In the genomic region with DNA sequence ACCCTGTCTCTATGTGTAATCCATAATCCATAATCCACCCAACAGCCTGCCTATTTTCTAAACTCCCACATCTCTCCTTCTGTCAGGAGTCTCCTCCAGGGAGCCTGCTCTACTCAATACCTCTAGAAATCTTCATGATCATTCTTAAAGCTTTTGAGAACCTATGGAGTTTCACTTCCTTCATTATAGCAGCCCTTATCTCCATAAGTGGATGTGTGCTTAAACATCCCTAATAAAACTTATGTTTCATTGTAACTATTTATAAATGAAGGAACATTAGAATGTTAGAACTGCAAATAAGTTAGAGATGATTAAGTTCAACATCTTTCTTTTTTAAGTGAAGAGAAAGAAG, we compare ENCODE assay signal across 11 cellular contexts. TPM values are rescaled to one million over a fixed set of nuclear protein-coding genes. Genes with fewer than 3 reads are reported as not detected.
DNase-seq lines count a peak whose midpoint lies in the region; ATAC-seq, FAIRE-seq and TF ChIP-seq lines count a peak whose summit lies in the region.
"Had no signal": no experiment of that assay in that cellular context is flagged by ENCODE, and none has a peak within 500 bp of the region (broad histone marks: within the 10 kb centered on the region; RNA-seq: fewer than 3 reads in every experiment).

No MANE protein-coding gene starts in this region.

- peaks cover 4% of the 10 kb centered on the region for H3K27me3 ChIP-seq in HL-60 (ENCODE audit: insufficient read depth, poor library complexity, severe bottlenecking)
- peaks cover 0 to 2% of the 10 kb centered on the region in 2 experiments; a peak in 1 of 4 replicates for H3K27me3 ChIP-seq in GM12878 (replicated peaks in 1 of 2; ENCODE audit: control insufficient read depth in 2 of 2, insufficient read depth in 2 of 2, low read length in 1 of 2)
- no peaks in the 10 kb centered on the region for H3K27me3 ChIP-seq in stomach

- H3K9ac ChIP-seq in GM12878 (ENCODE audit: control insufficient read depth, insufficient read depth, low read length), result no peak overlapping the region
- no peak overlapping the region for H3K9ac ChIP-seq in kidney (ENCODE audit: low read length in 2 of 2)

- POLR2A ChIA-PET in GM12878 (lab: Charles Lee), result no interaction called here

- BruUV-seq in GM12878 (replicated peaks; lab: Mats Ljungman, UMichigan), result no TSS peak

- TF ChIP-seq POLR2A in GM12878 (IDR thresholded peaks at IDR 0.05; ENCODE audit: low read depth, low read length) (no peak), stomach (IDR thresholded peaks at IDR 0.05) (no peak)

- DNase-seq in HL-60 (ENCODE audit: low read depth in 1 of 2, low spot score in 1 of 2) (no peak), GM12878 (ENCODE audit: low read depth, low spot score) (no peak), stomach (no peak), cerebellar nuclear complex (lab: John Stamatoyannopoulos, UW) (no peak), kidney (no peak), posterior vena cava (ENCODE audit: low spot score) (no peak)
- DNase-seq: activated CD4-positive, CD25-positive, alpha-beta regulatory T cell; activated naive CD4-positive, alpha-beta T cell treated with anti-CD3 and anti-CD28 coated beads, Interleukin-2, amount 50 U/mL, for 16 hours had no signal

- no peak for TF ChIP-seq EP300 in GM12878 (IDR thresholded peaks at IDR 0.05; ENCODE audit: borderline replicate concordance in 1 of 2, control insufficient read depth in 1 of 2, low read depth in 2 of 2, low read length in 2 of 2)
- no peak for TF ChIP-seq EP300 in stomach (IDR thresholded peaks at IDR 0.05)

- H3K36me3 ChIP-seq in GM12878 (ENCODE audit: control insufficient read depth in 2 of 2, insufficient read depth in 2 of 2, low read length in 1 of 2), result no peaks in the 10 kb centered on the region
- H3K36me3 ChIP-seq in stomach, result no peaks in the 10 kb centered on the region
- H3K36me3 ChIP-seq in kidney (ENCODE audit: control insufficient read depth in 1 of 2, insufficient read depth in 2 of 2, low read length in 2 of 2), result no peaks in the 10 kb centered on the region

- CTCF ChIA-PET in GM12878 (lab: Yijun Ruan, JAX), result interaction anchor here (5.1 kb wide), 1 partner anchor 9 kb away, joined by 30 read pairs; a partner anchor contains a TSS

- H3K27ac ChIP-seq in HL-60 (replicated peaks) (peak overlapping the region; percentile 21; the same call in 1 of the 2 replicates), GM12878 (ENCODE audit: control insufficient read depth, insufficient read depth) (no peak overlapping the region), stomach (peak overlapping the region in 4 of 5 donors; percentile 13 to 82 (median 59)), kidney (ENCODE audit: low read depth in 2 of 2, low read length in 2 of 2) (no peak overlapping the region)

- TF ChIP-seq CTCF in HL-60 (IDR thresholded peaks at IDR 0.05; ENCODE audit: insufficient read depth, low read length), result no peak
- TF ChIP-seq CTCF in GM12878 (IDR thresholded peaks at IDR 0.05 in 2 of 3, conservative IDR thresholded peaks at IDR 0.05 in 1 of 3; ENCODE audit: control insufficient read depth in 2 of 3, extremely low read depth in 1 of 3, insufficient read depth in 1 of 3, low read depth in 3 of 3, low read length in 3 of 3), result no peak
- no peak for TF ChIP-seq CTCF in stomach (IDR thresholded peaks at IDR 0.05)
- no peak for TF ChIP-seq CTCF in kidney (IDR thresholded peaks at IDR 0.05; ENCODE audit: borderline replicate concordance, extremely low read depth, insufficient read depth)

- H3K79me2 ChIP-seq in GM12878 (ENCODE audit: control insufficient read depth, insufficient read depth, low read length), result no peaks in the 10 kb centered on the region

- H4K20me1 ChIP-seq in GM12878 (ENCODE audit: control insufficient read depth, insufficient read depth), result no peaks in the 10 kb centered on the region

- H3K4me3 ChIP-seq in HL-60 (replicated peaks; ENCODE audit: insufficient read depth, low read length) (no peak overlapping the region), GM12878 (no peak overlapping the region), stomach (no peak overlapping the region), kidney (ENCODE audit: low read length in 2 of 2) (no peak overlapping the region)

- no peak overlapping the region for H3K4me2 ChIP-seq in GM12878 (ENCODE audit: control insufficient read depth, insufficient read depth)

- no peak for TF ChIP-seq RAD21 in GM12878 (IDR thresholded peaks at IDR 0.05; ENCODE audit: insufficient read depth, low read depth, low read length)

- H3K9me3 ChIP-seq in GM12878 (replicated peaks; ENCODE audit: control insufficient read depth, insufficient read depth, low read length) (no peaks in the 10 kb centered on the region), stomach (no peaks in the 10 kb centered on the region), kidney (ENCODE audit: control insufficient read depth in 1 of 2, low read length in 2 of 2) (no peaks in the 10 kb centered on the region)

- H3K4me1 ChIP-seq in GM12878 (ENCODE audit: control insufficient read depth, insufficient read depth, low read length) (no peaks in the 10 kb centered on the region), stomach (peaks cover 4 to 58% (median 28%) of the 10 kb centered on the region in 4 donors), kidney (ENCODE audit: control insufficient read depth in 1 of 2, insufficient read depth in 1 of 2, low read depth in 1 of 2, low read length in 2 of 2) (peaks cover 0 to 4% of the 10 kb centered on the region in 2 donors)

- peak; percentile 36 for ATAC-seq in GM18868 (IDR thresholded peaks at IDR 0.05; ENCODE audit: unreplicated experiment)
- peak; percentile 61 for ATAC-seq in GM12878

- no peak overlapping the region for H2AFZ ChIP-seq in GM12878 (ENCODE audit: control insufficient read depth, low read depth, low read length)

- FAIRE-seq in GM12878 (lab: Jason Lieb, UNC) (no peak), kidney (lab: Jason Lieb, UNC) (no peak)
- FAIRE-seq: bronchial epithelial cell had no signal

- SMC1A ChIA-PET in GM12878 (lab: Charles Lee; ENCODE audit: uncharacterized antibody, unreplicated experiment), result interaction anchor here (0.9 to 1.8 kb wide), 3 partner anchors 9 to 14 kb away, joined by 3 to 4 read pairs (median 3); a partner anchor contains a TSS

- intact Hi-C loops in GM12878 (cut with micrococcal nuclease; ENCODE audit: unreplicated experiment) (no loop called here), stomach (cut with DNase I; ENCODE audit: low total_unique reads) (no loop called here), kidney (cut with DNase I) (no loop called here), posterior vena cava (cut with DNase I) (no loop called here)

- in situ Hi-C loops in GM12878 (cut with MboI), result loop anchor here (5.0 kb wide), 1 partner anchor 75 kb away; no protein-coding TSS in a partner anchor

- RAD21 ChIA-PET in GM12878 (lab: Charles Lee; ENCODE audit: unreplicated experiment), result no interaction called here

TF ChIP-seq in GM12878, 131 proteins besides CTCF, POLR2A, EP300 and RAD21 (continues in another document):
- no peak for TF ChIP-seq EED (IDR thresholded peaks at IDR 0.05; ENCODE audit: low read depth)
- TF ChIP-seq GATAD2B (conservative IDR thresholded peaks at IDR 0.05; ENCODE audit: low read depth), result no peak
- TF ChIP-seq ZNF384 (IDR thresholded peaks at IDR 0.05; ENCODE audit: borderline replicate concordance, low read depth, low read length), result no peak

RNA-seq across cellular contexts. Expression of a gene that starts 8.4 kb away (rescaled TPM):
- 0.20 and 0.38 TPM in 2 replicates for total RNA-seq in GM12878 (2013; cell fraction: nucleolus; rRNA removed)
- total RNA-seq in GM12878 (2014; rRNA removed) (0.05 and 0.11 TPM in 2 replicates), GM12878 (2014; rRNA removed; fragmentation: Illumina TruSeq; extraction: Trizol) (not detected in 2 replicates), GM12878 (2021) (0.21 and 0.77 TPM in 2 replicates), stomach (10 to 100 TPM in 4 of 5 donors, 1 to 10 TPM in 1; 8.4 to 58.7 (median 44.9) TPM), kidney (16.9 TPM), posterior vena cava (100 to 1,000 TPM in 1 of 2 donors, 10 to 100 TPM in 1; 99.6 to 120 TPM)
- polyA plus RNA-seq in GM12878 (2011; ENCODE audit: low read depth), result not detected
- polyA plus RNA-seq in GM12878 (2011; rRNA removed) (0.04 and 0.10 TPM in 2 replicates), GM12878 (2014; fragmentation: Illumina TruSeq; extraction: Trizol) (0.01 TPM in 1 of 2 replicates, not detected in the other), GM12878 (2014; fragmentation: Nextera tagmentation; extraction: Ambion mirVana) (under 1 TPM; 0.02 to 0.05 TPM), GM12878 (2014; rRNA removed) (0.40 TPM in 1 of 2 replicates, not detected in the other), GM12878 (2016; fragmentation: Nextera tagmentation; extraction: Ambion mirVana) (under 1 TPM; 0.05 to 0.19 TPM), stomach (1 to 10 TPM; 3.0 to 3.7 (median 3.2) TPM), kidney (ENCODE audit: insufficient read depth, low read depth, low replicate concordance) (2.9 TPM)
- polyA plus RNA-seq in GM12878 (2011; cell fraction: cytosol; rRNA removed), result 0.12 TPM in 1 of 2 replicates, not detected in the other
- polyA plus RNA-seq in GM12878 (2011; cell fraction: nucleus; rRNA removed), result 0.03 and 0.06 TPM in 2 replicates
- polyA plus RNA-seq in GM12878 (2012), result 0.06 TPM in 1 of 2 replicates, not detected in the other
- 0.15 and 0.31 TPM in 2 replicates for polyA minus RNA-seq in GM12878 (2011; rRNA and poly(A)+ RNA removed)
- polyA minus RNA-seq in GM12878 (2011; cell fraction: cytosol; rRNA and poly(A)+ RNA removed), result not detected in 2 replicates
- 0.29 and 0.36 TPM in 2 replicates for polyA minus RNA-seq in GM12878 (2011; cell fraction: nucleus; rRNA and poly(A)+ RNA removed)
- total RNA-seq: HT-29 had no signal

RNA-seq across cellular contexts. Expression of a gene that starts 46.4 kb away (rescaled TPM):
- total RNA-seq in GM12878 (2013; cell fraction: nucleolus; rRNA removed), result 47.7 and 58.3 TPM in 2 replicates
- 12.9 and 13.2 TPM in 2 replicates for total RNA-seq in GM12878 (2014; rRNA removed)
- 18.4 and 21.1 TPM in 2 replicates for total RNA-seq in GM12878 (2014; rRNA removed; fragmentation: Illumina TruSeq; extraction: Trizol)
- 15.2 and 15.5 TPM in 2 replicates for total RNA-seq in GM12878 (2021)
- 10.7 TPM for polyA plus RNA-seq in GM12878 (2011; ENCODE audit: low read depth)
- 40.3 and 57.9 TPM in 2 replicates for polyA plus RNA-seq in GM12878 (2011; rRNA removed)
- polyA plus RNA-seq in GM12878 (2011; cell fraction: cytosol; rRNA removed), result 12.5 and 13.1 TPM in 2 replicates
- polyA plus RNA-seq in GM12878 (2011; cell fraction: nucleus; rRNA removed), result 23.3 and 27.5 TPM in 2 replicates
- polyA plus RNA-seq in GM12878 (2012), result 15.1 and 15.7 TPM in 2 replicates
- 24.7 and 28.0 TPM in 2 replicates for polyA plus RNA-seq in GM12878 (2014; fragmentation: Illumina TruSeq; extraction: Trizol)
- 10 to 100 TPM; 44.3 to 60.8 TPM for polyA plus RNA-seq in GM12878 (2014; fragmentation: Nextera tagmentation; extraction: Ambion mirVana)
- 9.8 and 12.1 TPM in 2 replicates for polyA plus RNA-seq in GM12878 (2014; rRNA removed)
- 10 to 100 TPM; 33.0 to 41.1 TPM for polyA plus RNA-seq in GM12878 (2016; fragmentation: Nextera tagmentation; extraction: Ambion mirVana)
- 29.3 and 49.2 TPM in 2 replicates for polyA minus RNA-seq in GM12878 (2011; rRNA and poly(A)+ RNA removed)
- 6.7 and 13.0 TPM in 2 replicates for polyA minus RNA-seq in GM12878 (2011; cell fraction: cytosol; rRNA and poly(A)+ RNA removed)
- polyA minus RNA-seq in GM12878 (2011; cell fraction: nucleus; rRNA and poly(A)+ RNA removed), result 26.7 and 28.2 TPM in 2 replicates
- 10 to 100 TPM in 4 of 5 donors, 1 to 10 TPM in 1; 8.4 to 37.1 (median 26.3) TPM for total RNA-seq in stomach
- polyA plus RNA-seq in stomach, result 10 to 100 TPM in 2 of 3 donors, 1 to 10 TPM in 1; 6.3 to 17.1 (median 10.0) TPM
- 20.8 TPM for total RNA-seq in kidney
- polyA plus RNA-seq in kidney (ENCODE audit: insufficient read depth, low read depth, low replicate concordance), result 5.2 TPM
- 10 to 100 TPM; 13.8 to 17.2 TPM for total RNA-seq in posterior vena cava

Comparison
In these comparisons a context has a peak if more than half of its experiments do, and no peak if none do; other contexts are left out.
1. H3K27ac ChIP-seq: peak in HL-60 (single experiment) and stomach (4 of 5); none in GM12878 (single experiment) and kidney (0 of 2).
2. RNA of a gene that starts 8.4 kb away (total RNA-seq): 99.6 to 120 TPM in posterior vena cava, 8.4 to 58.7 TPM in stomach and 16.9 TPM in kidney (single experiment); 0.05 to 0.77 TPM in GM12878; every median in the first group is over 4 times any median in the second.